In genomic region chr3:64489361-64490044, GRCh38 we compare ENCODE assay signal across 11 cellular contexts.
DNase-seq lines count a peak whose midpoint lies in the region; ATAC-seq, FAIRE-seq and TF ChIP-seq lines count a peak whose summit lies in the region.
"Had no signal": no experiment of that assay in that cellular context is flagged by ENCODE, and none has a peak within 500 bp of the region (broad histone marks: within the 10 kb centered on the region; RNA-seq: fewer than 3 reads in every experiment).

No MANE protein-coding gene starts in this region.

- TF ChIP-seq CTCF in H1 (IDR thresholded peaks at IDR 0.05; ENCODE audit: control extremely low read depth in 1 of 3, insufficient read depth in 1 of 3, low read depth in 1 of 3, low read length in 3 of 3): no peak
- TF ChIP-seq CTCF in nephron progenitor cell (IDR thresholded peaks at IDR 0.05): no peak

- H3K27ac Mint-ChIP-seq in nephron progenitor cell: peak overlapping the region; percentile 89

- DNase-seq in DMS 273 treated with DMSO at 0.1 percent for 48 hours (lab: John Stamatoyannopoulos, UW) (peak; percentile 46), NCI-H2107 (lab: John Stamatoyannopoulos, UW) (peak; percentile 2), H1 (ENCODE audit: low read depth in 1 of 2, low spot score in 2 of 2) (peak; percentile 68 to 89), nephron progenitor cell (peak; percentile 89), T-helper 9 cell (no peak), posterior vena cava (ENCODE audit: low spot score) (no peak)
- DNase-seq: GDM1 had no signal

- no peaks in the 10 kb centered on the region for H3K79me1 ChIP-seq in H1 (ENCODE audit: low read depth, low read length)

- peak; percentile 95 for FAIRE-seq in H1 (lab: Jason Lieb, UNC)
- FAIRE-seq: endometrium had no signal

- TF ChIP-seq EP300 in H1 (IDR thresholded peaks at IDR 0.05; ENCODE audit: borderline replicate concordance in 1 of 2, low read depth in 2 of 2, low read length in 2 of 2): no peak

- no peaks in the 10 kb centered on the region for H4K20me1 ChIP-seq in H1 (replicated peaks in 1 of 2; ENCODE audit: control insufficient read depth in 1 of 2, insufficient read depth in 2 of 2, low read length in 2 of 2)

- no peak overlapping the region for H2BK20ac ChIP-seq in H1 (ENCODE audit: low read length)

- H3K4ac ChIP-seq in H1 (replicated peaks; ENCODE audit: insufficient read length, low read depth, low read length): no peak overlapping the region

- no peak overlapping the region for H2BK120ac ChIP-seq in H1 (replicated peaks; ENCODE audit: low read depth, low read length)

- WGBS in H1 (ENCODE audit: extremely low coverage in 1 of 2, insufficient coverage in 1 of 2, insufficient read length in 1 of 2, insufficient replicate concordance in 2 of 2, low coverage in 1 of 2, low lambda C conversion rate in 2 of 2, missing lambda C conversion rate in 1 of 2), 2 experiments: 17% methylated on average over 21 of the region's 23 CpGs; no CpG with 5 or more reads in 1 of the 2 experiments

- no peaks in the 10 kb centered on the region for H3K9me3 Mint-ChIP-seq in nephron progenitor cell

- peak overlapping the region; percentile 62 to 67 for H3K4me2 ChIP-seq in H1 (ENCODE audit: insufficient read depth in 1 of 2, low read depth in 2 of 2, low read length in 2 of 2)

- CTCF ChIA-PET in H1 (lab: Charles Lee; ENCODE audit: partially characterized antibody): interaction anchor here (1.1 to 1.7 kb wide), 6 partner anchors 26 to 465 kb away, joined by 3 to 6 read pairs (median 3); no protein-coding TSS in a partner anchor

- no peak overlapping the region for H2BK5ac ChIP-seq in H1 (ENCODE audit: low read depth, low read length)

- H3K14ac ChIP-seq in H1 (ENCODE audit: insufficient read length): no peak overlapping the region

- no peaks in the 10 kb centered on the region for H3K23me2 ChIP-seq in H1 (ENCODE audit: low read depth, low read length)

- intact Hi-C loops in posterior vena cava (cut with DNase I): loop anchor here in 1 of 2 donors (10.0 kb wide), 1 partner anchor 455 kb away; no protein-coding TSS in a partner anchor

- no peak overlapping the region for H3K56ac ChIP-seq in H1 (replicated peaks; ENCODE audit: insufficient read length, low read depth, low read length)

- no peaks in the 10 kb centered on the region for H3K79me2 ChIP-seq in H1 (ENCODE audit: control insufficient read depth in 1 of 2, insufficient read depth in 2 of 2, low read length in 2 of 2)

- TF ChIP-seq RAD21 in H1 (IDR thresholded peaks at IDR 0.05 in 1 of 2, conservative IDR thresholded peaks at IDR 0.05 in 1 of 2; ENCODE audit: low read depth in 2 of 2, low read length in 2 of 2): no peak

- TF ChIP-seq POLR2A in H1 (IDR thresholded peaks at IDR 0.05; ENCODE audit: control extremely low read depth in 1 of 2, low read depth in 2 of 2, low read length in 2 of 2): no peak

- H4K5ac ChIP-seq in H1 (ENCODE audit: insufficient read length, low read depth, low read length): peak overlapping the region; percentile 59

- no peak for ATAC-seq in GM19397 (IDR thresholded peaks at IDR 0.05; ENCODE audit: unreplicated experiment)
- no peak for ATAC-seq in HG02870 (IDR thresholded peaks at IDR 0.05; ENCODE audit: unreplicated experiment)

- peak overlapping the region; percentile 70 for H3K4me3 Mint-ChIP-seq in nephron progenitor cell

- H3K27ac ChIP-seq in H1 (ENCODE audit: low read depth, low read length): no peak overlapping the region
- H3K27ac ChIP-seq: HL-60 had no signal

- no peak overlapping the region for H2BK15ac ChIP-seq in H1 (ENCODE audit: low read length)

- peak overlapping the region; percentile 78 for H2AFZ ChIP-seq in H1 (ENCODE audit: low read length)

- H3K4me1 ChIP-seq in H1 (replicated peaks in 1 of 4; ENCODE audit: control insufficient read depth in 3 of 4, insufficient read depth in 4 of 4, low read length in 3 of 4): peaks cover 18 to 27% (median 21%) of the 10 kb centered on the region in 4 experiments

- no peak overlapping the region; the same call in 1 of the 2 replicates for H3K18ac ChIP-seq in H1 (ENCODE audit: extremely low read depth, low read length)

- H2AK5ac ChIP-seq in H1 (ENCODE audit: low read depth, low read length): no peak overlapping the region

- H4K8ac ChIP-seq in H1 (ENCODE audit: extremely low read depth, insufficient read depth, low read length): no peak overlapping the region

- H3K4me1 Mint-ChIP-seq in nephron progenitor cell: peaks cover 69% of the 10 kb centered on the region

- no peaks in the 10 kb centered on the region for H3K36me3 ChIP-seq in H1 (ENCODE audit: control insufficient read depth in 2 of 4, insufficient read depth in 4 of 4, low read length in 3 of 4)

- H3K9me3 ChIP-seq in H1 (ENCODE audit: insufficient read depth in 2 of 2, low read depth in 1 of 2, low read length in 1 of 2): no peaks in the 10 kb centered on the region

- H3K4me3 ChIP-seq in H1 (ENCODE audit: extremely low read depth in 1 of 4, insufficient read depth in 2 of 4, low read depth in 3 of 4, low read length in 4 of 4): peak overlapping the region in 2 of 4 experiments; percentile 10 to 45; a peak in 4 of 8 replicates

- peaks cover 4% of the 10 kb centered on the region for H3K27me3 Mint-ChIP-seq in nephron progenitor cell (ENCODE audit: low read depth, poor library complexity)

- H3K27me3 ChIP-seq in H1 (replicated peaks in 1 of 4; ENCODE audit: control insufficient read depth in 3 of 4, extremely low read depth in 1 of 4, insufficient read depth in 3 of 4, low read length in 3 of 4): peaks cover 0 to 8% (median 7%) of the 10 kb centered on the region in 4 experiments; a peak in 3 of 7 replicates

- no peak overlapping the region for H3K23ac ChIP-seq in H1 (ENCODE audit: insufficient read length)

- H3K9ac ChIP-seq in H1 (replicated peaks in 1 of 4; ENCODE audit: extremely low read depth in 1 of 4, low read depth in 3 of 4, low read length in 3 of 4): peak overlapping the region in 1 of 4 experiments; percentile 53; a peak in 1 of 7 replicates

- H3K36me3 Mint-ChIP-seq in nephron progenitor cell (ENCODE audit: low read depth): no peaks in the 10 kb centered on the region

- H4K91ac ChIP-seq in H1 (replicated peaks; ENCODE audit: insufficient read length, low read length): no peak overlapping the region

- no peak overlapping the region for H2BK12ac ChIP-seq in H1 (ENCODE audit: low read depth, low read length)

- POLR2A ChIA-PET in H1 (lab: Charles Lee; ENCODE audit: partially characterized antibody): interaction anchor here (1.1 kb wide), 1 partner anchor 12 kb away, joined by 3 read pairs; no protein-coding TSS in a partner anchor

TF ChIP-seq in H1, 55 proteins besides CTCF, POLR2A, EP300 and RAD21:
- TF ChIP-seq PHF8 (conservative IDR thresholded peaks at IDR 0.05; ENCODE audit: low read depth, low read length) (no peak), EZH2 (IDR thresholded peaks at IDR 0.05; ENCODE audit: low read depth, low read length, severe bottlenecking) (peak; percentile 36), GABPA (IDR thresholded peaks at IDR 0.05; ENCODE audit: borderline replicate concordance, insufficient read depth, low read length) (no peak), ATF3 (IDR thresholded peaks at IDR 0.05; ENCODE audit: insufficient read depth, low read depth, low read length) (peak; percentile 48), CREB1 (IDR thresholded peaks at IDR 0.05) (no peak), JUND (IDR thresholded peaks at IDR 0.05; ENCODE audit: low read length) (no peak), CHD2 (IDR thresholded peaks at IDR 0.05; ENCODE audit: low read length) (no peak), GTF2F1 (IDR thresholded peaks at IDR 0.05; ENCODE audit: borderline replicate concordance, low read depth, low read length) (no peak), SRF (IDR thresholded peaks at IDR 0.05; ENCODE audit: low read depth, low read length) (no peak), SP4 (IDR thresholded peaks at IDR 0.05; ENCODE audit: low read length) (no peak), TBP (IDR thresholded peaks at IDR 0.05; ENCODE audit: low read depth, low read length) (peak; percentile 16; the same call in 1 of the 2 replicates), BACH1 (IDR thresholded peaks at IDR 0.05; ENCODE audit: low read length) (no peak), POLR2AphosphoS5 (IDR thresholded peaks at IDR 0.05; ENCODE audit: low read depth, low read length) (no peak), HDAC6 (IDR thresholded peaks at IDR 0.05; ENCODE audit: low read depth, low read length) (no peak), E2F6 (IDR thresholded peaks at IDR 0.05) (peak; percentile 64), MAX (IDR thresholded peaks at IDR 0.05) (peak; percentile 68; the same call in 1 of the 2 replicates), TAF7 (optimal IDR thresholded peaks at IDR 0.05; ENCODE audit: borderline replicate concordance, low read depth, low read length) (no peak), USF2 (IDR thresholded peaks at IDR 0.05; ENCODE audit: low read length) (peak; percentile 91), RBBP5 (IDR thresholded peaks at IDR 0.05; ENCODE audit: borderline replicate concordance, low read depth, low read length) (peak; percentile 78), SAP30 (IDR thresholded peaks at IDR 0.05; ENCODE audit: insufficient read depth, insufficient replicate concordance, low read length) (no peak), ASH2L (IDR thresholded peaks at IDR 0.05; ENCODE audit: low read length) (peak; percentile 68)
TF ChIP-seq in H1: peak in this region for 8.

Comparison
In these comparisons a context has a peak if more than half of its experiments do, and no peak if none do; other contexts are left out.
1. DNase-seq: peak in DMS 273 treated with DMSO at 0.1 percent for 48 hours (single experiment), NCI-H2107 (single experiment), H1 (2 of 2) and nephron progenitor cell (single experiment); none in T-helper 9 cell (single experiment) and posterior vena cava (single experiment).